Comparison of ENCODE assay signal across 19 cellular contexts in the genomic region with DNA sequence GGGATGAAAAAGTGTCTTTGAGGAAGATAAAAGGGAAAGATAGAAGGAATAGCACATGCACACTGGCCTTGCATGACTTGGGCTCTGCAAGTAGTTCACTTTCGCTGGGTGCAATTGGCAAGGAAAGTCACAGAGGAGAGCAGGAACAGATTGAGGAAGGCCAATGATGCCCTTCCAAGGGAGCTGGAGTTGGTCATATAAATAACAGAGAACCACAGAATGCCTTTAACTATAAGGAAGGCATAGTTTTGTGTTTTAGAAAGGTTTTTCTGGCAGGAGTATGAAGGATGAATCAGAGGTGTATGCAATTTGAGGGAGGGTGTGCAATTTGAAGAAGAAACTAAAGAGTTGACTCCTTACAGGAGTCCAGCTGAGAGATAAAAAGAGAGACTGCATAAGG.
DNase-seq lines count a peak whose midpoint lies in the region; ATAC-seq and TF ChIP-seq lines count a peak whose summit lies in the region.
"Had no signal": no experiment of that assay in that cellular context is flagged by ENCODE, and none has a peak within 500 bp of the region (broad histone marks: within the 10 kb centered on the region; RNA-seq: fewer than 3 reads in every experiment).

No MANE protein-coding gene starts in this region.

- no peak overlapping the region for H2AFZ ChIP-seq in GM23248
- H2AFZ ChIP-seq: PC-9 had no signal

- peaks cover 11% of the 10 kb centered on the region for H3F3A ChIP-seq in GM23248 (ENCODE audit: insufficient read depth)

- intact Hi-C loops in heart right ventricle (cut with DNase I) (no loop called here), psoas muscle (cut with DNase I) (no loop called here)

- H3K36me3 ChIP-seq in GM23248 (ENCODE audit: low read depth) (no peaks in the 10 kb centered on the region), heart right ventricle (peaks cover 0 to 72% (median 5%) of the 10 kb centered on the region in 9 donors), psoas muscle (ENCODE audit: insufficient read depth in 1 of 2, low read depth in 1 of 2) (peaks cover 2 to 17% of the 10 kb centered on the region in 2 donors)

- DNase-seq in GM23248, result peak; percentile 44
- peak; percentile 61 for DNase-seq in NCI-H226
- DNase-seq in choroid plexus epithelial cell (ENCODE audit: low read depth), result peak; percentile 15
- DNase-seq in heart right ventricle, result no peak
- no peak for DNase-seq in T-helper 2 cell
- DNase-seq in psoas muscle, result no peak
- DNase-seq: DMS53, KG1, NCI-H1105, NCI-H146, NCI-H2029, NCI-H2227 treated with DMSO at 0.1 percent for 48 hours, NCI-H510A treated with DMSO at 0.1 percent for 48 hours, NCI-H748 treated with DMSO at 0.1 percent for 48 hours, PC-9, RPMI8226, SHP77 had no signal

- H3K27me3 ChIP-seq in GM23248 (replicated peaks; ENCODE audit: insufficient read depth), result no peaks in the 10 kb centered on the region
- no peaks in the 10 kb centered on the region for H3K27me3 ChIP-seq in heart right ventricle
- no peaks in the 10 kb centered on the region for H3K27me3 ChIP-seq in psoas muscle (ENCODE audit: insufficient read depth in 3 of 3, low read length in 2 of 3)

- H3K27ac ChIP-seq in GM23248 (no peak overlapping the region), heart right ventricle (no peak overlapping the region), psoas muscle (no peak overlapping the region)
- H3K27ac ChIP-seq: C4-2B, PC-9 had no signal

- in situ Hi-C loops in GM23248 (cut with MboI), result no loop called here

- no peaks in the 10 kb centered on the region for H3K79me2 ChIP-seq in GM23248 (ENCODE audit: insufficient read depth)

- H3K9ac ChIP-seq in GM23248, result no peak overlapping the region

- H3K4me3 ChIP-seq in GM23248 (no peak overlapping the region), choroid plexus epithelial cell (ENCODE audit: low read depth, low read length) (no peak overlapping the region), heart right ventricle (no peak overlapping the region), psoas muscle (no peak overlapping the region)
- H3K4me3 ChIP-seq: PC-9 had no signal

- no peak overlapping the region for H3K4me2 ChIP-seq in GM23248 (ENCODE audit: unreplicated experiment)
- H3K4me2 ChIP-seq: PC-9 had no signal

- no peaks in the 10 kb centered on the region for H3K9me2 ChIP-seq in GM23248 (ENCODE audit: insufficient read depth)

- WGBS in GM23248 (ENCODE audit: low coverage in 1 of 2, low lambda C conversion rate in 2 of 2, missing lambda C conversion rate in 2 of 2), 2 experiments, result 91 to 93% methylated on average over 1 of the region's 1 CpG
- WGBS in heart right ventricle, 2 donors, result 97 to 98% methylated on average over 1 of the region's 1 CpG
- WGBS in psoas muscle, 3 donors, result 96 to 100% (median 98%) methylated on average over 1 of the region's 1 CpG

- peaks cover 13% of the 10 kb centered on the region for H3K4me1 ChIP-seq in GM23248 (ENCODE audit: insufficient read depth)
- H3K4me1 ChIP-seq in heart right ventricle, result no peaks in the 10 kb centered on the region
- H3K4me1 ChIP-seq in psoas muscle, result no peaks in the 10 kb centered on the region

- H4K20me1 ChIP-seq in GM23248 (ENCODE audit: insufficient read depth), result no peaks in the 10 kb centered on the region

- TF ChIP-seq CTCF in choroid plexus epithelial cell (conservative IDR thresholded peaks at IDR 0.05; ENCODE audit: low read depth, low read length) (no peak), heart right ventricle (IDR thresholded peaks at IDR 0.05) (no peak), psoas muscle (IDR thresholded peaks at IDR 0.05) (no peak)

- H3K9me3 ChIP-seq in GM23248 (ENCODE audit: low read depth), result no peaks in the 10 kb centered on the region
- no peaks in the 10 kb centered on the region for H3K9me3 ChIP-seq in heart right ventricle
- H3K9me3 ChIP-seq in psoas muscle, result no peaks in the 10 kb centered on the region

- ATAC-seq in HG02840 (IDR thresholded peaks at IDR 0.05; ENCODE audit: low FRiP score, unreplicated experiment) (no peak), heart right ventricle (no peak), psoas muscle (no peak)

Comparison
In these comparisons a context has a peak if more than half of its experiments do, and no peak if none do; other contexts are left out.
1. DNase-seq: peak in GM23248 (single experiment), NCI-H226 (single experiment) and choroid plexus epithelial cell (single experiment); none in heart right ventricle (0 of 2), T-helper 2 cell (0 of 5) and psoas muscle (0 of 2).